29 cellular contexts compared by ENCODE assay signal in genomic region chr11:69750875-69751597, GRCh38. TPM values are rescaled to one million over a fixed set of nuclear protein-coding genes. Genes with fewer than 3 reads are reported as not detected.
"Had no signal": no experiment of that assay in that cellular context is flagged by ENCODE, and none has a peak within 500 bp of the region (broad histone marks: within the 10 kb centered on the region; RNA-seq: fewer than 3 reads in every experiment).

No MANE protein-coding gene starts in this region.

- H3K9me3 ChIP-seq: pancreas, prostate gland, right lobe of liver, testis had no signal

- H3K27ac Mint-ChIP-seq: naive thymus-derived CD4-positive, alpha-beta T cell; stimulated activated naive B cell treated with anti-CD40 and anti-IgM and Interleukin-4, amounts not matched to agents 10 μg/mL and 1 μg/mL and 100 μg/mL, for 72 hours had no signal

- H3K4me1 ChIP-seq: heart left ventricle, pancreas, prostate gland, right lobe of liver, testis, tibial nerve had no signal

- ATAC-seq: heart left ventricle; naive thymus-derived CD4-positive, alpha-beta T cell; pancreas; right lobe of liver; stimulated activated naive B cell treated with anti-CD40 and anti-IgM and Interleukin-4, amounts not matched to agents 10 μg/mL and 1 μg/mL and 100 μg/mL, for 72 hours; stimulated activated naive CD8-positive, alpha-beta T cell treated with anti-CD3 and anti-CD28 coated beads, Interleukin-15, amount 100 ng/mL, for 72 hours had no signal

- H3K9me3 Mint-ChIP-seq: stimulated activated naive CD8-positive, alpha-beta T cell treated with anti-CD3 and anti-CD28 coated beads, Interleukin-15, amount 100 ng/mL, for 72 hours had no signal

- H3K4me1 Mint-ChIP-seq: naive thymus-derived CD4-positive, alpha-beta T cell; stimulated activated naive B cell treated with anti-CD40 and anti-IgM and Interleukin-4, amounts not matched to agents 10 μg/mL and 1 μg/mL and 100 μg/mL, for 72 hours; stimulated activated naive CD8-positive, alpha-beta T cell treated with anti-CD3 and anti-CD28 coated beads, Interleukin-15, amount 100 ng/mL, for 72 hours had no signal

- H3K4me3 ChIP-seq: coronary artery, heart left ventricle, pancreas, prostate gland, right lobe of liver, testis, tibial nerve had no signal

- H3K27ac ChIP-seq: coronary artery, heart left ventricle, pancreas, prostate gland, right lobe of liver, testis had no signal

- DNase-seq: effector CD4-positive, alpha-beta T cell; heart left ventricle; hippocampal formation; kidney glomerular epithelial cell; naive thymus-derived CD4-positive, alpha-beta T cell; nucleus accumbens; pancreas; retina; right lobe of liver; stimulated activated CD4-positive, alpha-beta T cell treated with anti-CD3 and anti-CD28 coated beads, Interleukin-4, amount 100 ng/mL, for 24 hours; stimulated activated naive B cell treated with anti-CD40 and anti-IgM and Interleukin-4, amounts not matched to agents 10 μg/mL and 1 μg/mL and 100 μg/mL, for 72 hours; stimulated activated naive CD8-positive, alpha-beta T cell treated with anti-CD3 and anti-CD28 coated beads, Interleukin-15, amount 100 ng/mL, for 72 hours; testis had no signal

- H3K4me3 Mint-ChIP-seq: naive thymus-derived CD4-positive, alpha-beta T cell; neural crest cell; stimulated activated naive B cell treated with anti-CD40 and anti-IgM and Interleukin-4, amounts not matched to agents 10 μg/mL and 1 μg/mL and 100 μg/mL, for 72 hours; stimulated activated naive CD8-positive, alpha-beta T cell treated with anti-CD3 and anti-CD28 coated beads, Interleukin-15, amount 100 ng/mL, for 72 hours had no signal

- H3K27me3 ChIP-seq: pancreas, right lobe of liver, testis, tibial nerve had no signal

- H3K36me3 Mint-ChIP-seq: naive thymus-derived CD4-positive, alpha-beta T cell; stimulated activated naive B cell treated with anti-CD40 and anti-IgM and Interleukin-4, amounts not matched to agents 10 μg/mL and 1 μg/mL and 100 μg/mL, for 72 hours had no signal

- H3K36me3 ChIP-seq: heart left ventricle, pancreas, prostate gland, right lobe of liver, tibial nerve had no signal

RNA-seq across cellular contexts. Expression of gene FGF4, which starts 24.1 kb away (rescaled TPM):
- total RNA-seq: cerebellum; dermis microvascular lymphatic vessel endothelial cell; fibroblast of lung; frontal cortex; glomerular endothelial cell; heart left ventricle; liver; lung microvascular endothelial cell; mesenteric fat pad; mononuclear cell; naive thymus-derived CD4-positive, alpha-beta T cell; neural crest cell; pancreas; right lobe of liver; subcutaneous adipose tissue; ureter had no signal
- polyA plus RNA-seq: esophagus; fibroblast of lung; heart left ventricle; liver; naive thymus-derived CD4-positive, alpha-beta T cell; pancreas had no signal

RNA-seq across cellular contexts. Expression of gene FGF19, which starts 47.2 kb away (rescaled TPM):
- total RNA-seq: dermis microvascular lymphatic vessel endothelial cell; fibroblast of lung; frontal cortex; glomerular endothelial cell; heart left ventricle; liver; lung microvascular endothelial cell; mesenteric fat pad; mononuclear cell; naive thymus-derived CD4-positive, alpha-beta T cell; prostate gland; subcutaneous adipose tissue; tibial nerve; ureter had no signal
- polyA plus RNA-seq: esophagus; fibroblast of lung; heart left ventricle; naive thymus-derived CD4-positive, alpha-beta T cell had no signal
